Comparison of ENCODE assay signal across 9 cellular contexts in genomic region chr12:3752096-3752709, GRCh38. TPM values are rescaled to one million over a fixed set of nuclear protein-coding genes. Genes with fewer than 3 reads are reported as not detected.
DNase-seq lines count a peak whose midpoint lies in the region; ATAC-seq and TF ChIP-seq lines count a peak whose summit lies in the region.
"Had no signal": no experiment of that assay in that cellular context is flagged by ENCODE, and none has a peak within 500 bp of the region (broad histone marks: within the 10 kb centered on the region; RNA-seq: fewer than 3 reads in every experiment).

No MANE protein-coding gene starts in this region.

- WGBS in HUES64: 86% methylated on average over 18 of the region's 18 CpGs
- 87 to 89% methylated on average over 2 to 18 of the region's 18 CpGs for WGBS in endodermal cell (ENCODE audit: insufficient coverage in 1 of 2, insufficient read length in 1 of 2), 2 experiments
- 9% methylated on average over 18 of the region's 18 CpGs for WGBS in thymus

- H3K4me1 ChIP-seq in HUES64 (ENCODE audit: insufficient read depth, low read length): peaks cover 5% of the 10 kb centered on the region; the same call in 1 of the 2 replicates
- H3K4me1 ChIP-seq in endodermal cell (ENCODE audit: control insufficient read depth, insufficient read depth, low read length): no peaks in the 10 kb centered on the region
- H3K4me1 ChIP-seq in thymus (ENCODE audit: control insufficient read depth, insufficient read depth, low read length): peaks cover 14% of the 10 kb centered on the region

- H3K9ac ChIP-seq in HUES64 (ENCODE audit: low read depth, low read length) (no peak overlapping the region), endodermal cell (ENCODE audit: extremely low read depth, low read length, poor library complexity, severe bottlenecking) (no peak overlapping the region)

- H3K27me3 Mint-ChIP-seq in endodermal cell (ENCODE audit: insufficient read depth) (peaks cover 52% of the 10 kb centered on the region), nephron (ENCODE audit: low read depth) (peaks cover 26% of the 10 kb centered on the region)

- H3K27ac ChIP-seq in HUES64 (ENCODE audit: low read depth, low read length) (no peak overlapping the region), endodermal cell (ENCODE audit: low read depth, low read length) (no peak overlapping the region), thymus (ENCODE audit: low read depth) (peak overlapping the region; percentile 99)

- no peaks in the 10 kb centered on the region for H3K36me3 ChIP-seq in HUES64 (ENCODE audit: insufficient read depth, low read length)
- H3K36me3 ChIP-seq in endodermal cell (ENCODE audit: control insufficient read depth, insufficient read depth, low read length): no peaks in the 10 kb centered on the region
- peaks cover 10% of the 10 kb centered on the region for H3K36me3 ChIP-seq in thymus (ENCODE audit: control insufficient read depth, insufficient read depth)
- H3K36me3 ChIP-seq: adrenal gland had no signal

- H3K27me3 ChIP-seq in HUES64 (ENCODE audit: insufficient read depth, low read length): peaks cover 21% of the 10 kb centered on the region
- H3K27me3 ChIP-seq in endodermal cell (ENCODE audit: control insufficient read depth, insufficient read depth, low read length, poor library complexity, severe bottlenecking): peaks cover 31% of the 10 kb centered on the region
- no peaks in the 10 kb centered on the region for H3K27me3 ChIP-seq in thymus (ENCODE audit: control insufficient read depth, insufficient read depth)
- H3K27me3 ChIP-seq: adrenal gland had no signal

- H3K4me1 Mint-ChIP-seq in endodermal cell (peaks cover 9% of the 10 kb centered on the region), nephron (peaks cover 16% of the 10 kb centered on the region)

- H3K4me3 ChIP-seq in HUES64 (ENCODE audit: low read length) (peak overlapping the region; percentile 45), endodermal cell (ENCODE audit: low read length) (no peak overlapping the region), thymus (ENCODE audit: low read length) (peak overlapping the region; percentile 71)

- H3K9me3 Mint-ChIP-seq in endodermal cell (no peaks in the 10 kb centered on the region), nephron (no peaks in the 10 kb centered on the region)

- H3K27ac Mint-ChIP-seq in endodermal cell (no peak overlapping the region), nephron (no peak overlapping the region)

- H3K4me3 Mint-ChIP-seq in endodermal cell (peak overlapping the region; percentile 37), nephron (peak overlapping the region; percentile 61 to 84 (median 80))

- peak; percentile 63 for ATAC-seq in GM21515 (IDR thresholded peaks at IDR 0.05; ENCODE audit: unreplicated experiment)

- no peak for TF ChIP-seq CTCF in endodermal cell (conservative IDR thresholded peaks at IDR 0.05)
- TF ChIP-seq CTCF in nephron (IDR thresholded peaks at IDR 0.05; ENCODE audit: unreplicated experiment in 3 of 3): no peak

- H3K9me3 ChIP-seq in HUES64 (ENCODE audit: insufficient read depth, low read depth, low read length) (no peaks in the 10 kb centered on the region), endodermal cell (ENCODE audit: control insufficient read depth, low read length) (no peaks in the 10 kb centered on the region), thymus (ENCODE audit: control insufficient read depth) (no peaks in the 10 kb centered on the region)
- H3K9me3 ChIP-seq: adrenal gland had no signal

- H3K36me3 Mint-ChIP-seq in endodermal cell (ENCODE audit: low read depth) (no peaks in the 10 kb centered on the region), nephron (ENCODE audit: low read depth) (no peaks in the 10 kb centered on the region)

- peak; percentile 100 for DNase-seq in DMS53 treated with DMSO at 0.1 percent for 48 hours (lab: John Stamatoyannopoulos, UW; ENCODE audit: unreplicated experiment)
- DNase-seq in activated CD4-positive, alpha-beta T cell treated with anti-CD3 and anti-CD28 coated beads for 24 hours (ENCODE audit: low read depth in 2 of 2): peak; percentile 45 to 48
- DNase-seq in endodermal cell: peak; percentile 45
- DNase-seq in HPDE6-E6E7 (ENCODE audit: extremely low spot score): no peak

RNA-seq across cellular contexts. Expression of gene CRACR2A, which starts 0.7 kb away (rescaled TPM):
- 2.5 TPM for polyA plus RNA-seq in HUES64 (2013, experiment 1 of 2)
- polyA plus RNA-seq in HUES64 (2013, experiment 2 of 2): 2.9 TPM
- total RNA-seq in endodermal cell: 1 to 10 TPM; 1.1 to 4.7 TPM
- 1.1 TPM for polyA plus RNA-seq in endodermal cell (2013, experiment 1 of 2)
- polyA plus RNA-seq in endodermal cell (2013, experiment 2 of 2): 1.3 TPM
- polyA plus RNA-seq in thymus: 7.3 TPM
